ENCODE assay signal across 18 cellular contexts in genomic region chr6:137792160-137793033, GRCh38.
DNase-seq lines count a peak whose midpoint lies in the region; ATAC-seq and TF ChIP-seq lines count a peak whose summit lies in the region.
"Had no signal": no experiment of that assay in that cellular context is flagged by ENCODE, and none has a peak within 500 bp of the region (broad histone marks: within the 10 kb centered on the region; RNA-seq: fewer than 3 reads in every experiment).

No MANE protein-coding gene starts in this region.

- H3K9me2 ChIP-seq in Karpas-422 (replicated peaks; ENCODE audit: insufficient read depth, low read length) (no peaks in the 10 kb centered on the region), MM.1S (replicated peaks; ENCODE audit: insufficient read depth, low read length) (no peaks in the 10 kb centered on the region)

- H3F3A ChIP-seq in MM.1S (ENCODE audit: insufficient read depth, low read length) = no peaks in the 10 kb centered on the region

- H3K4me2 ChIP-seq in BLaER1 = peak overlapping the region; percentile 19; the same call in 1 of the 2 replicates
- H3K4me2 ChIP-seq in DND-41 (ENCODE audit: insufficient read depth, low read length) = no peak overlapping the region
- H3K4me2 ChIP-seq in Karpas-422 (ENCODE audit: low read depth, low read length, poor library complexity, severe bottlenecking) = no peak overlapping the region
- H3K4me2 ChIP-seq in MM.1S (ENCODE audit: low read depth, low read length) = no peak overlapping the region

- H4K20me1 ChIP-seq in BLaER1 = no peaks in the 10 kb centered on the region
- no peaks in the 10 kb centered on the region for H4K20me1 ChIP-seq in DND-41 (ENCODE audit: insufficient read depth, low read length)
- no peaks in the 10 kb centered on the region for H4K20me1 ChIP-seq in Karpas-422 (ENCODE audit: insufficient read depth, low read depth, low read length)
- no peaks in the 10 kb centered on the region for H4K20me1 ChIP-seq in MM.1S (ENCODE audit: insufficient read depth, low read length)

- H3K4me3 ChIP-seq in BLaER1 (no peak overlapping the region), DND-41 (ENCODE audit: low read depth in 1 of 2, low read length in 2 of 2) (no peak overlapping the region), Karpas-422 (ENCODE audit: low read length) (peak overlapping the region; percentile 19; the same call in 1 of the 2 replicates), MM.1S (ENCODE audit: low read length) (no peak overlapping the region)

- H3K4me1 ChIP-seq in BLaER1 = peaks cover 42% of the 10 kb centered on the region
- H3K4me1 ChIP-seq in DND-41 (ENCODE audit: insufficient read depth, low read length) = peaks cover 88% of the 10 kb centered on the region
- peaks cover 5% of the 10 kb centered on the region; the same call in 1 of the 2 replicates for H3K4me1 ChIP-seq in Karpas-422 (ENCODE audit: low read length)
- H3K4me1 ChIP-seq in MM.1S (ENCODE audit: low read length) = no peaks in the 10 kb centered on the region

- H2AFZ ChIP-seq in DND-41 (ENCODE audit: low read depth, low read length) = no peak overlapping the region
- no peak overlapping the region for H2AFZ ChIP-seq in Karpas-422 (ENCODE audit: low read length)
- no peak overlapping the region for H2AFZ ChIP-seq in MM.1S (ENCODE audit: low read length)

- H3K27ac ChIP-seq in BLaER1 (no peak overlapping the region), DND-41 (ENCODE audit: low read length) (peak overlapping the region; percentile 63; the same call in 1 of the 2 replicates), Karpas-422 (ENCODE audit: low read length) (no peak overlapping the region), MM.1S (ENCODE audit: low read length) (no peak overlapping the region)
- H3K27ac ChIP-seq: neutrophil, WERI-Rb-1 had no signal

- TF ChIP-seq CTCF in DND-41 (IDR thresholded peaks at IDR 0.05; ENCODE audit: borderline replicate concordance, extremely low read depth, low read length, poor library complexity, severe bottlenecking) (no peak), MM.1S (IDR thresholded peaks at IDR 0.05; ENCODE audit: low read length) (no peak)

- H3K79me2 ChIP-seq in DND-41 (ENCODE audit: insufficient read depth, low read length) (no peaks in the 10 kb centered on the region), Karpas-422 (ENCODE audit: low read length) (no peaks in the 10 kb centered on the region), MM.1S (ENCODE audit: low read length) (no peaks in the 10 kb centered on the region)

- no peaks in the 10 kb centered on the region for H3K27me3 ChIP-seq in BLaER1
- no peaks in the 10 kb centered on the region for H3K27me3 ChIP-seq in DND-41 (ENCODE audit: insufficient read depth, low read length, poor library complexity)
- no peaks in the 10 kb centered on the region for H3K27me3 ChIP-seq in Karpas-422 (ENCODE audit: low read length)
- no peaks in the 10 kb centered on the region for H3K27me3 ChIP-seq in MM.1S (replicated peaks; ENCODE audit: insufficient read depth, low read length)
- H3K27me3 ChIP-seq: neutrophil had no signal

- H3K27ac Mint-ChIP-seq in activated naive CD4-positive, alpha-beta T cell treated with anti-CD3 and anti-CD28 coated beads, Interleukin-2, amount 50 U/mL, for 72 hours = peak overlapping the region; percentile 11 to 83
- H3K27ac Mint-ChIP-seq: B cell, mesothelial cell of epicardium had no signal

- H3K36me3 Mint-ChIP-seq in activated naive CD4-positive, alpha-beta T cell treated with anti-CD3 and anti-CD28 coated beads, Interleukin-2, amount 50 U/mL, for 72 hours = peaks cover 7 to 20% of the 10 kb centered on the region in 2 donors
- H3K36me3 Mint-ChIP-seq: mesothelial cell of epicardium had no signal

- H3K9ac ChIP-seq in BLaER1 (no peak overlapping the region), DND-41 (ENCODE audit: low read depth, low read length) (no peak overlapping the region), Karpas-422 (ENCODE audit: low read length) (no peak overlapping the region), MM.1S (ENCODE audit: low read length) (no peak overlapping the region)

- H3K36me3 ChIP-seq in BLaER1 = no peaks in the 10 kb centered on the region
- no peaks in the 10 kb centered on the region for H3K36me3 ChIP-seq in DND-41 (ENCODE audit: insufficient read depth, low read length)
- no peaks in the 10 kb centered on the region for H3K36me3 ChIP-seq in Karpas-422 (ENCODE audit: insufficient read depth, low read length)
- no peaks in the 10 kb centered on the region for H3K36me3 ChIP-seq in MM.1S (replicated peaks; ENCODE audit: insufficient read depth, low read length)
- H3K36me3 ChIP-seq: neutrophil, WERI-Rb-1 had no signal

- peaks cover 5 to 14% of the 10 kb centered on the region in 2 donors for H3K9me3 Mint-ChIP-seq in activated naive CD4-positive, alpha-beta T cell treated with anti-CD3 and anti-CD28 coated beads, Interleukin-2, amount 50 U/mL, for 72 hours
- H3K9me3 Mint-ChIP-seq: mesothelial cell of epicardium had no signal

- ATAC-seq in DND-41 (ENCODE audit: insufficient read depth, low read depth) (no peak), HG03045 (IDR thresholded peaks at IDR 0.05; ENCODE audit: unreplicated experiment) (no peak), HG03097 (IDR thresholded peaks at IDR 0.05; ENCODE audit: low FRiP score, unreplicated experiment) (no peak)
- ATAC-seq in activated naive CD4-positive, alpha-beta T cell treated with anti-CD3 and anti-CD28 coated beads, Interleukin-2, amount 50 U/mL, for 72 hours = peak; percentile 68 to 73

- DNase-seq in DND-41 (no peak), Karpas-422 (peak; percentile 40), MM.1S (no peak), NCI-H510A treated with DMSO at 0.1 percent for 48 hours (lab: John Stamatoyannopoulos, UW) (no peak)
- DNase-seq in activated naive CD4-positive, alpha-beta T cell treated with anti-CD3 and anti-CD28 coated beads, Interleukin-2, amount 50 U/mL, for 72 hours (ENCODE audit: low spot score in 2 of 2) = no peak
- DNase-seq: DMS53; HCEC 1CT; kidney; NCI-H1930; NCI-H526 treated with DMSO at 0.1 percent for 48 hours; stimulated activated CD4-positive, alpha-beta T cell treated with anti-CD3 and anti-CD28 coated beads, Interleukin-4, amount 100 ng/mL, for 4 hours; WERI-Rb-1 had no signal

- H3K9me3 ChIP-seq in BLaER1 = peaks cover 6% of the 10 kb centered on the region
- H3K9me3 ChIP-seq in DND-41 (ENCODE audit: insufficient read depth, low read length, severe bottlenecking) = no peaks in the 10 kb centered on the region
- H3K9me3 ChIP-seq in Karpas-422 (ENCODE audit: low read length) = no peaks in the 10 kb centered on the region
- H3K9me3 ChIP-seq in MM.1S (replicated peaks; ENCODE audit: insufficient read depth, low read length) = no peaks in the 10 kb centered on the region
- H3K9me3 ChIP-seq: neutrophil had no signal

Comparison
In these comparisons a context has a peak if more than half of its experiments do, and no peak if none do; other contexts are left out.
1. ATAC-seq: peak in activated naive CD4-positive, alpha-beta T cell treated with anti-CD3 and anti-CD28 coated beads, Interleukin-2, amount 50 U/mL, for 72 hours (2 of 2); none in DND-41 (single experiment), HG03045 (single experiment) and HG03097 (single experiment).